8 cellular contexts compared by ENCODE assay signal in the genomic region with DNA sequence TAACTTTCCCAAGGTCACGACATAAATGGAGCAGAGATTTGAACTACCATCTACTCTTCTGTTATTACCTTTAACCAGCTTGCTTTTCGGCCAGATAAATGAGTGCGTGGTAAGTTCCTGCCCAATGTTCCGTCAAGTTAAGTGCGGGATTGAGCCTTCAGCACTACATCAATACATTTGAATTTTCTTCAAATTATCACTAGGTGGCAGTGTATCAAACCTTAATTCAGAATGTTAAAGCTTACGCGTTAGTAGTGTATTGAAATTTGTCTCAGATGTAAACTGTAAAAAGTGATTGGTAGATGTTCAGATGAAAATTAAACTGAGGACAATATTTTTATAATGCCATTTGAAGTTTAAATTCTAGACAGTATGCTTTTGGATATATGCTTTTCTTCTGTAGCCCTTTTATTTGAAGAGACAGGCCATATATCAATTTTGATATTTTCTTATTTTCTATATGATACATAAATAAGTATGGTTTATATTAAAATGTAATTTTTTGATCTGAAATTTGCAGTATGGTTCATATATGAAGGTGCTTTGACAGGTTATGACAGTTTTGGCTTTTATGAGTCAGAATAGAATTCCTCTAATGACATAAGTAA.
DNase-seq lines count a peak whose midpoint lies in the region; ATAC-seq and TF ChIP-seq lines count a peak whose summit lies in the region.

No MANE protein-coding gene starts in this region.

- ATAC-seq in GM19025 (IDR thresholded peaks at IDR 0.05; ENCODE audit: low read depth, unreplicated experiment) (peak; percentile 58), RWPE2 (ENCODE audit: low read depth) (peak; percentile 71; the same call in 2 of the 3 replicates), GM21528 (IDR thresholded peaks at IDR 0.05; ENCODE audit: low FRiP score, unreplicated experiment) (no peak)

- DNase-seq in KG1 (lab: John Stamatoyannopoulos, UW) = peak; percentile 16
- DNase-seq in RWPE2 (ENCODE audit: low spot score) = no peak
- peak; percentile 61 for DNase-seq in fibroblast of peridontal ligament (ENCODE audit: extremely low read depth)
- DNase-seq in renal cortical epithelial cell (ENCODE audit: low read depth) = peak; percentile 68
- no peak for DNase-seq in activated T-helper 1 cell treated with anti-CD3 and anti-CD28 coated beads, Interleukin-12 subunit alpha, Interleukin-12 subunit beta, Interleukin-2, Interleukin-4 antibody, amounts not matched to agents 30 ng/mL and 10 ng/mL and 1 ng/mL, durations not matched to agents 14 hours and 24 hours and 36 hours (ENCODE audit: low spot score)

- H3K9me3 ChIP-seq in RWPE2 (ENCODE audit: severe bottlenecking) = no peaks in the 10 kb centered on the region

- H3K4me3 ChIP-seq in RWPE2 (ENCODE audit: severe bottlenecking) = no peak overlapping the region

- TF ChIP-seq CTCF in C4-2B (conservative IDR thresholded peaks at IDR 0.05) = peak; percentile 76
- TF ChIP-seq CTCF in RWPE2 (IDR thresholded peaks at IDR 0.05; ENCODE audit: poor library complexity, severe bottlenecking) = peak; percentile 77

- H3K9me3 Mint-ChIP-seq in activated T-helper 1 cell treated with anti-CD3 and anti-CD28 coated beads, Interleukin-12 subunit alpha, Interleukin-12 subunit beta, Interleukin-2, Interleukin-4 antibody, amounts not matched to agents 30 ng/mL and 10 ng/mL and 1 ng/mL, durations not matched to agents 14 hours and 24 hours and 36 hours = no peaks in the 10 kb centered on the region

- intact Hi-C loops in activated T-helper 1 cell treated with anti-CD3 and anti-CD28 coated beads, Interleukin-12 subunit alpha, Interleukin-12 subunit beta, Interleukin-2, Interleukin-4 antibody, amounts not matched to agents 30 ng/mL and 10 ng/mL and 1 ng/mL, durations not matched to agents 14 hours and 24 hours and 36 hours (cut with micrococcal nuclease) = loop anchor here (2.0 kb wide), 1 partner anchor 19 kb away; no protein-coding TSS in a partner anchor

- no peaks in the 10 kb centered on the region for H3K4me1 Mint-ChIP-seq in activated T-helper 1 cell treated with anti-CD3 and anti-CD28 coated beads, Interleukin-12 subunit alpha, Interleukin-12 subunit beta, Interleukin-2, Interleukin-4 antibody, amounts not matched to agents 30 ng/mL and 10 ng/mL and 1 ng/mL, durations not matched to agents 14 hours and 24 hours and 36 hours (ENCODE audit: low read depth)

- no peaks in the 10 kb centered on the region for H3K36me3 ChIP-seq in RWPE2 (ENCODE audit: low read depth)

- H3K27me3 ChIP-seq in RWPE2 (ENCODE audit: insufficient read depth, poor library complexity, severe bottlenecking) = peaks cover 13% of the 10 kb centered on the region

- H3K27ac Mint-ChIP-seq in activated T-helper 1 cell treated with anti-CD3 and anti-CD28 coated beads, Interleukin-12 subunit alpha, Interleukin-12 subunit beta, Interleukin-2, Interleukin-4 antibody, amounts not matched to agents 30 ng/mL and 10 ng/mL and 1 ng/mL, durations not matched to agents 14 hours and 24 hours and 36 hours = no peak overlapping the region

- H3K4me1 ChIP-seq in RWPE2 (ENCODE audit: insufficient read depth, poor library complexity, severe bottlenecking) = no peaks in the 10 kb centered on the region

- H3K36me3 Mint-ChIP-seq in activated T-helper 1 cell treated with anti-CD3 and anti-CD28 coated beads, Interleukin-12 subunit alpha, Interleukin-12 subunit beta, Interleukin-2, Interleukin-4 antibody, amounts not matched to agents 30 ng/mL and 10 ng/mL and 1 ng/mL, durations not matched to agents 14 hours and 24 hours and 36 hours (ENCODE audit: low read depth) = no peaks in the 10 kb centered on the region

- H3K27ac ChIP-seq in C4-2B (no peak overlapping the region), RWPE2 (ENCODE audit: poor library complexity, severe bottlenecking) (no peak overlapping the region)

- H3K27me3 Mint-ChIP-seq in activated T-helper 1 cell treated with anti-CD3 and anti-CD28 coated beads, Interleukin-12 subunit alpha, Interleukin-12 subunit beta, Interleukin-2, Interleukin-4 antibody, amounts not matched to agents 30 ng/mL and 10 ng/mL and 1 ng/mL, durations not matched to agents 14 hours and 24 hours and 36 hours (ENCODE audit: insufficient read depth) = peaks cover 1% of the 10 kb centered on the region

- no peak overlapping the region for H3K4me3 Mint-ChIP-seq in activated T-helper 1 cell treated with anti-CD3 and anti-CD28 coated beads, Interleukin-12 subunit alpha, Interleukin-12 subunit beta, Interleukin-2, Interleukin-4 antibody, amounts not matched to agents 30 ng/mL and 10 ng/mL and 1 ng/mL, durations not matched to agents 14 hours and 24 hours and 36 hours

Comparison
In these comparisons a context has a peak if more than half of its experiments do, and no peak if none do; other contexts are left out.
1. DNase-seq: peak in KG1 (single experiment), fibroblast of peridontal ligament (single experiment) and renal cortical epithelial cell (single experiment); none in RWPE2 (single experiment) and activated T-helper 1 cell treated with anti-CD3 and anti-CD28 coated beads, Interleukin-12 subunit alpha, Interleukin-12 subunit beta, Interleukin-2, Interleukin-4 antibody, amounts not matched to agents 30 ng/mL and 10 ng/mL and 1 ng/mL, durations not matched to agents 14 hours and 24 hours and 36 hours (single experiment).